Comparison of ENCODE assay signal across 3 cellular contexts in the genomic region with DNA sequence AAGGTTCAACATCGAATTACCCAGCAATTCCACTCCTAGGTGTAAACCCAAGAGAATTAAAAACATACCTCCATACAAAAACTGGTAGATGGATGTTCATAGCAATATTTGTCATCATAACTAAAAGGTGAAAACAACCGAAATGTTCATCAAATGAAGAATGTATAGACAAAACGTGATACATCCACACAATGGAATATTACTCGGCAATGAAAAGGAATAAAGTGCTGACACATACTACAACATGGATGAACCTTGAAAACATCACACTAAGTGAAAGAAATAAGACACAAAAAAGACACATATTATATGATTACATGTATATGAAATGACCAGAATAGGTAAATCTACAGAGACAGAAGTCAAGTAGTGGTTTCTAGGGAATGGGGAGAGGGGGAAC.
TF ChIP-seq lines count a peak whose summit lies in the region.

No MANE protein-coding gene starts in this region.

TF ChIP-seq in HEK293, 187 proteins besides CTCF, POLR2A, EP300 and RAD21:
- TF ChIP-seq ZNF140 (tag by site-specific recombination; IDR thresholded peaks at IDR 0.05): peak; percentile 17; the same call in 1 of the 2 replicates
- TF ChIP-seq ZNF146 (tag by site-specific recombination; IDR thresholded peaks at IDR 0.05): peak; percentile 90
- peak; percentile 42; the same call in 1 of the 2 replicates for TF ChIP-seq ZNF580 (tag by site-specific recombination; IDR thresholded peaks at IDR 0.05)
- TF ChIP-seq ZNF658 (tag by site-specific recombination; IDR thresholded peaks at IDR 0.05): no peak
- TF ChIP-seq ZNF629 (tag by site-specific recombination; IDR thresholded peaks at IDR 0.05): no peak
- no peak for TF ChIP-seq ZNF19 (tag by site-specific recombination; IDR thresholded peaks at IDR 0.05; ENCODE audit: low read depth)
- TF ChIP-seq GFI1B (tag by site-specific recombination; IDR thresholded peaks at IDR 0.05): no peak

TF ChIP-seq in WTC11, 78 proteins besides CTCF, POLR2A, EP300 and RAD21:
- TF ChIP-seq ZNF219 (CRISPR knock-in tag; IDR thresholded peaks at IDR 0.05; ENCODE audit: borderline replicate concordance): no peak

TF ChIP-seq in H1, 55 proteins besides CTCF, POLR2A, EP300 and RAD21:
- TF ChIP-seq CTBP2 (IDR thresholded peaks at IDR 0.05; ENCODE audit: borderline replicate concordance, insufficient read depth, insufficient read length, low read length) (no peak), HDAC6 (IDR thresholded peaks at IDR 0.05; ENCODE audit: low read depth, low read length) (no peak), KDM1A (IDR thresholded peaks at IDR 0.05; ENCODE audit: borderline replicate concordance, low read length) (peak; percentile 44; the same call in 1 of the 2 replicates), ZNF274 (IDR thresholded peaks at IDR 0.05; ENCODE audit: borderline replicate concordance, extremely low read depth, low read length) (no peak)
